ENCODE assay signal across 1 cellular context in the genomic region with DNA sequence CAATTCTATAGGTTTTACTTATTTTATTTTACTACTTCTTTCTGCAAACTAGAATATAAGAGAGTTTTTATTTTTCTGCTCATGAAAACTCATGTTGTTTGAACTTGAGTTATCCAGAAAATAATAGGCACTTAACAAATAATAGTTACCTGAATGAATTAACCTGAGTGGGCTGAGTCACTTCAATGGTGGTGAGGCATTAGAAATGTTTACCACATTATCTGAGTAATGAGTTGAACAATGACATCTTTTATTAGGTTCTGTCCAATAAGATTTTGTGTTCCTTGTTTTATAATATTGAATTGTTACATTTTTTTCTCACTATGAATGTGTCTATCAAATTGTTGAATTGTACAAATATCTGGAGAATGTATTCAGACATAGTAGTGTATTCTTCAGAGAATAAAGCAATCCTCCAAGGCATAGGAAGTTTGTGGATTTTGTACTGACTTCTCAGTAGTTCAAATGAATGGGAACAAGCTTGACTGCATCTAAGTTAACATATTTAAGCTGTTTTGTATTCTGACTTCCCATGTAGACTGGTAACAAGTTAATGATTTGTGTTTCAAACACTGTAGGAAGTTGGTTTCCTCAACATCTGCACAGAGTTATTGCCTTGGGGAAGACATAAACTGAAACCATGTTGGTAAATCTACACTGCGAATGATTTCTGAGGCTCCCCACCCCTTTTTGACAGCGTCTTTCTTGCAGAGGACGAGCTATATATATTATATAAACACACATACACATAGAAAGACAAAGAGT.
TF ChIP-seq lines count a peak whose summit lies in the region.

No MANE protein-coding gene starts in this region.

TF ChIP-seq in SK-N-SH, 30 proteins besides CTCF, POLR2A, EP300 and RAD21 (continued from another document):
- TF ChIP-seq, protein P1, sequence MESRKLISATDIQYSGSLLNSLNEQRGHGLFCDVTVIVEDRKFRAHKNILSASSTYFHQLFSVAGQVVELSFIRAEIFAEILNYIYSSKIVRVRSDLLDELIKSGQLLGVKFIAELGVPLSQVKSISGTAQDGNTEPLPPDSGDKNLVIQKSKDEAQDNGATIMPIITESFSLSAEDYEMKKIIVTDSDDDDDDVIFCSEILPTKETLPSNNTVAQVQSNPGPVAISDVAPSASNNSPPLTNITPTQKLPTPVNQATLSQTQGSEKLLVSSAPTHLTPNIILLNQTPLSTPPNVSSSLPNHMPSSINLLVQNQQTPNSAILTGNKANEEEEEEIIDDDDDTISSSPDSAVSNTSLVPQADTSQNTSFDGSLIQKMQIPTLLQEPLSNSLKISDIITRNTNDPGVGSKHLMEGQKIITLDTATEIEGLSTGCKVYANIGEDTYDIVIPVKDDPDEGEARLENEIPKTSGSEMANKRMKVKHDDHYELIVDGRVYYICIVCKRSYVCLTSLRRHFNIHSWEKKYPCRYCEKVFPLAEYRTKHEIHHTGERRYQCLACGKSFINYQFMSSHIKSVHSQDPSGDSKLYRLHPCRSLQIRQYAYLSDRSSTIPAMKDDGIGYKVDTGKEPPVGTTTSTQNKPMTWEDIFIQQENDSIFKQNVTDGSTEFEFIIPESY (IDR thresholded peaks at IDR 0.05; ENCODE audit: borderline replicate concordance, low read depth), result no peak
- TF ChIP-seq POLR2AphosphoS5 (IDR thresholded peaks at IDR 0.05; ENCODE audit: low read depth, low read length) (no peak), RFX5 (IDR thresholded peaks at IDR 0.05; ENCODE audit: low read length) (no peak), FOSL2 (IDR thresholded peaks at IDR 0.05; ENCODE audit: borderline replicate concordance, low read depth) (no peak), FOXM1 (IDR thresholded peaks at IDR 0.05; ENCODE audit: low read depth) (no peak), CHD2 (IDR thresholded peaks at IDR 0.05; ENCODE audit: low read length, partially characterized antibody) (no peak), ELF1 (IDR thresholded peaks at IDR 0.05) (no peak), TAF1 (IDR thresholded peaks at IDR 0.05; ENCODE audit: borderline replicate concordance, low read depth, low read length) (no peak), EZH2phosphoT487 (IDR thresholded peaks at IDR 0.05; ENCODE audit: borderline replicate concordance, low read depth) (no peak), TCF12 (IDR thresholded peaks at IDR 0.05) (no peak), GATA2 (CRISPR knock-in tag; IDR thresholded peaks at IDR 0.05) (no peak), RXRA (IDR thresholded peaks at IDR 0.05; ENCODE audit: borderline replicate concordance, low read depth) (no peak)
- TF ChIP-seq, protein P2, sequence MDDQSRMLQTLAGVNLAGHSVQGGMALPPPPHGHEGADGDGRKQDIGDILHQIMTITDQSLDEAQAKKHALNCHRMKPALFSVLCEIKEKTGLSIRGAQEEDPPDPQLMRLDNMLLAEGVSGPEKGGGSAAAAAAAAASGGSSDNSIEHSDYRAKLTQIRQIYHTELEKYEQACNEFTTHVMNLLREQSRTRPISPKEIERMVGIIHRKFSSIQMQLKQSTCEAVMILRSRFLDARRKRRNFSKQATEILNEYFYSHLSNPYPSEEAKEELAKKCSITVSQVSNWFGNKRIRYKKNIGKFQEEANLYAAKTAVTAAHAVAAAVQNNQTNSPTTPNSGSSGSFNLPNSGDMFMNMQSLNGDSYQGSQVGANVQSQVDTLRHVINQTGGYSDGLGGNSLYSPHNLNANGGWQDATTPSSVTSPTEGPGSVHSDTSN (IDR thresholded peaks at IDR 0.05), result no peak
- TF ChIP-seq, protein P3, sequence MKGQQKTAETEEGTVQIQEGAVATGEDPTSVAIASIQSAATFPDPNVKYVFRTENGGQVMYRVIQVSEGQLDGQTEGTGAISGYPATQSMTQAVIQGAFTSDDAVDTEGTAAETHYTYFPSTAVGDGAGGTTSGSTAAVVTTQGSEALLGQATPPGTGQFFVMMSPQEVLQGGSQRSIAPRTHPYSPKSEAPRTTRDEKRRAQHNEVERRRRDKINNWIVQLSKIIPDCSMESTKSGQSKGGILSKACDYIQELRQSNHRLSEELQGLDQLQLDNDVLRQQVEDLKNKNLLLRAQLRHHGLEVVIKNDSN (IDR thresholded peaks at IDR 0.05; ENCODE audit: borderline replicate concordance, low read depth), result no peak
